Comparison of ENCODE assay signal across 1 cellular context in the genomic region with DNA sequence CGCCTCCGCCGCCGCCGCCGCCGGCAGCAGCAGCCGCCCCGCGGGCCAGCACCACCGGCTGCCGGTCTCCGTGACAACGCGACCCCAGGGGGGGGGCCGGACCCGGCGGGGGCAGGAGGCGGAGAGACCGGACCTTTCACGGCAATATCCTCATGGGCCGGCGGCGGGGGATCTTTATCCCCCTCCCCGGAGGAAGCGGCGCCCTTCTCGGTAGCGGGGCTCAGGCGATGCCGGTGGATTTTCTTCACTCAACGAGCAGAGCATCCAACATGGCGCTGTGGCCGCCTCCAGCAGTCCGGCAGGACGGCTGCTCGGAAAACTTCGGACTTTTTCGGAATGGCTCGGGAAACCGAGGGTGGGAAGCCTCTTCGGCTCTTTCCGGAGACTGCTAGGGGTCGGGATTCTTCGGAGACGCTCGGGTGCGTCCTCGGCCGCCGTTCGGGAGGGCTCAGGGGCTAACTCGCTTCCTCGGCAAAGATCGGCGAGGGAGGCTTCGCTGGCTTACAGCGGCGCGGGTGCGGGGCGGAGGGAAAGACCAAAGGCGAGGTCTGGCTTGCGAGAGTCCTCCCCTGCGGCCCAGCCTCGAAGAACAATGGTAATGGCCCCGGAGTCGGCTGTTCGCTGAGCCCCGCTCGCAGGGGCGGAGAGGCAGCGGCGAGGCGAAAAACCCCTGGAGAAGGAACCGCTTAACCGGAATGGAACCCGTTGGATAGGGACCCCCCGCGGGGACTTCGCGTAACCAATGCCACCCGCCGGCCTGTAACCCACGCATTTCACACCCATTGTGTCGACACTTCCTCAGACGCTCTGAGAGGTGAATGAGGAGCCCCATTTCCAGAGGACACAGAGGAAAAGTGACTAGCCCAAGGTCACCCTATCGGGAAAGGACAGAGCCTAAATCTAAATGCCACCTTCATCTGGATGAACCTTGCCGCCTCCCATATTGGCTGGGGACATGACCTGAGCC.
TF ChIP-seq lines count a peak whose summit lies in the region.

A gene with protein sequence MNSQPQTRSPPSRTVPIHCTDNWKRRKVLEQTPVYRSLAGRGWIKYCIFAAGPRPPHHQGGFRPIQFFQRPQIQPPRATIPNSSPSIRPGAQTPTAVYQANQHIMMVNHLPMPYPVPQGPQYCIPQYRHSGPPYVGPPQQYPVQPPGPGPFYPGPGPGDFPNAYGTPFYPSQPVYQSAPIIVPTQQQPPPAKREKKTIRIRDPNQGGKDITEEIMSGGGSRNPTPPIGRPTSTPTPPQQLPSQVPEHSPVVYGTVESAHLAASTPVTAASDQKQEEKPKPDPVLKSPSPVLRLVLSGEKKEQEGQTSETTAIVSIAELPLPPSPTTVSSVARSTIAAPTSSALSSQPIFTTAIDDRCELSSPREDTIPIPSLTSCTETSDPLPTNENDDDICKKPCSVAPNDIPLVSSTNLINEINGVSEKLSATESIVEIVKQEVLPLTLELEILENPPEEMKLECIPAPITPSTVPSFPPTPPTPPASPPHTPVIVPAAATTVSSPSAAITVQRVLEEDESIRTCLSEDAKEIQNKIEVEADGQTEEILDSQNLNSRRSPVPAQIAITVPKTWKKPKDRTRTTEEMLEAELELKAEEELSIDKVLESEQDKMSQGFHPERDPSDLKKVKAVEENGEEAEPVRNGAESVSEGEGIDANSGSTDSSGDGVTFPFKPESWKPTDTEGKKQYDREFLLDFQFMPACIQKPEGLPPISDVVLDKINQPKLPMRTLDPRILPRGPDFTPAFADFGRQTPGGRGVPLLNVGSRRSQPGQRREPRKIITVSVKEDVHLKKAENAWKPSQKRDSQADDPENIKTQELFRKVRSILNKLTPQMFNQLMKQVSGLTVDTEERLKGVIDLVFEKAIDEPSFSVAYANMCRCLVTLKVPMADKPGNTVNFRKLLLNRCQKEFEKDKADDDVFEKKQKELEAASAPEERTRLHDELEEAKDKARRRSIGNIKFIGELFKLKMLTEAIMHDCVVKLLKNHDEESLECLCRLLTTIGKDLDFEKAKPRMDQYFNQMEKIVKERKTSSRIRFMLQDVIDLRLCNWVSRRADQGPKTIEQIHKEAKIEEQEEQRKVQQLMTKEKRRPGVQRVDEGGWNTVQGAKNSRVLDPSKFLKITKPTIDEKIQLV (N-terminal part only) (minus strand): TSS at position 309 of the 967 bp plus-strand sequence. CDS start 174,155 bp downstream, outside the sequence.

TF ChIP-seq in HEK293, 187 proteins besides CTCF, POLR2A, EP300 and RAD21 (continued from another document):
- no peak for TF ChIP-seq ZNF585B (tag by site-specific recombination; IDR thresholded peaks at IDR 0.05)
- peak; percentile 21; the same call in 1 of the 2 replicates for TF ChIP-seq ZNF394 (tag by site-specific recombination; IDR thresholded peaks at IDR 0.05; ENCODE audit: borderline replicate concordance)
- TF ChIP-seq ZNF473 (tag by site-specific recombination; IDR thresholded peaks at IDR 0.05) = no peak
- no peak for TF ChIP-seq ZSCAN23 (tag by site-specific recombination; IDR thresholded peaks at IDR 0.05)
- peak; percentile 55; the same call in 1 of the 2 replicates for TF ChIP-seq ZNF501 (tag by site-specific recombination; IDR thresholded peaks at IDR 0.05)
- peak; percentile 61 for TF ChIP-seq ZNF423 (tag by site-specific recombination; IDR thresholded peaks at IDR 0.05)
- peak; percentile 24; the same call in 1 of the 2 replicates for TF ChIP-seq WT1 (tag by site-specific recombination; IDR thresholded peaks at IDR 0.05)
- peak; percentile 95 for TF ChIP-seq GLIS2 (tag by site-specific recombination; IDR thresholded peaks at IDR 0.05)
- 0 out of 2 replicates have a peak, but pooled peaks have one; percentile 24 for TF ChIP-seq YY2 (tag by site-specific recombination; IDR thresholded peaks at IDR 0.05)
- 0 out of 2 replicates have a peak, but pooled peaks have one; percentile 22 for TF ChIP-seq OVOL3 (tag by site-specific recombination; IDR thresholded peaks at IDR 0.05)
- TF ChIP-seq ZNF843 (tag by site-specific recombination; IDR thresholded peaks at IDR 0.05) = 0 out of 2 replicates have a peak, but pooled peaks have one; percentile 33
- TF ChIP-seq ZNF174 (tag by site-specific recombination; IDR thresholded peaks at IDR 0.05) = no peak
- TF ChIP-seq ZNF658 (tag by site-specific recombination; IDR thresholded peaks at IDR 0.05) = no peak
- TF ChIP-seq, protein P1, sequence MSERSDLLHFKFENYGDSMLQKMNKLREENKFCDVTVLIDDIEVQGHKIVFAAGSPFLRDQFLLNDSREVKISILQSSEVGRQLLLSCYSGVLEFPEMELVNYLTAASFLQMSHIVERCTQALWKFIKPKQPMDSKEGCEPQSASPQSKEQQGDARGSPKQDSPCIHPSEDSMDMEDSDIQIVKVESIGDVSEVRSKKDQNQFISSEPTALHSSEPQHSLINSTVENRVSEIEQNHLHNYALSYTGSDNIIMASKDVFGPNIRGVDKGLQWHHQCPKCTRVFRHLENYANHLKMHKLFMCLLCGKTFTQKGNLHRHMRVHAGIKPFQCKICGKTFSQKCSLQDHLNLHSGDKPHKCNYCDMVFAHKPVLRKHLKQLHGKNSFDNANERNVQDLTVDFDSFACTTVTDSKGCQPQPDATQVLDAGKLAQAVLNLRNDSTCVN (tag by site-specific recombination; optimal IDR thresholded peaks at IDR 0.05) = peak; percentile 40
- TF ChIP-seq GFI1B (tag by site-specific recombination; IDR thresholded peaks at IDR 0.05) = no peak
- TF ChIP-seq, protein P2, sequence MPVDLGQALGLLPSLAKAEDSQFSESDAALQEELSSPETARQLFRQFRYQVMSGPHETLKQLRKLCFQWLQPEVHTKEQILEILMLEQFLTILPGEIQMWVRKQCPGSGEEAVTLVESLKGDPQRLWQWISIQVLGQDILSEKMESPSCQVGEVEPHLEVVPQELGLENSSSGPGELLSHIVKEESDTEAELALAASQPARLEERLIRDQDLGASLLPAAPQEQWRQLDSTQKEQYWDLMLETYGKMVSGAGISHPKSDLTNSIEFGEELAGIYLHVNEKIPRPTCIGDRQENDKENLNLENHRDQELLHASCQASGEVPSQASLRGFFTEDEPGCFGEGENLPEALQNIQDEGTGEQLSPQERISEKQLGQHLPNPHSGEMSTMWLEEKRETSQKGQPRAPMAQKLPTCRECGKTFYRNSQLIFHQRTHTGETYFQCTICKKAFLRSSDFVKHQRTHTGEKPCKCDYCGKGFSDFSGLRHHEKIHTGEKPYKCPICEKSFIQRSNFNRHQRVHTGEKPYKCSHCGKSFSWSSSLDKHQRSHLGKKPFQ (tag by site-specific recombination; IDR thresholded peaks at IDR 0.05) = peak; percentile 53
- peak; percentile 78 for TF ChIP-seq ZNF660 (tag by site-specific recombination; IDR thresholded peaks at IDR 0.05)
- TF ChIP-seq ZNF560 (tag by site-specific recombination; IDR thresholded peaks at IDR 0.05; ENCODE audit: borderline replicate concordance) = no peak
- peak; percentile 87 for TF ChIP-seq ZNF335 (tag by site-specific recombination; conservative IDR thresholded peaks at IDR 0.05)
- TF ChIP-seq KLF8 (tag by site-specific recombination; IDR thresholded peaks at IDR 0.05) = peak; percentile 62; the same call in 1 of the 2 replicates
- TF ChIP-seq, protein P3, sequence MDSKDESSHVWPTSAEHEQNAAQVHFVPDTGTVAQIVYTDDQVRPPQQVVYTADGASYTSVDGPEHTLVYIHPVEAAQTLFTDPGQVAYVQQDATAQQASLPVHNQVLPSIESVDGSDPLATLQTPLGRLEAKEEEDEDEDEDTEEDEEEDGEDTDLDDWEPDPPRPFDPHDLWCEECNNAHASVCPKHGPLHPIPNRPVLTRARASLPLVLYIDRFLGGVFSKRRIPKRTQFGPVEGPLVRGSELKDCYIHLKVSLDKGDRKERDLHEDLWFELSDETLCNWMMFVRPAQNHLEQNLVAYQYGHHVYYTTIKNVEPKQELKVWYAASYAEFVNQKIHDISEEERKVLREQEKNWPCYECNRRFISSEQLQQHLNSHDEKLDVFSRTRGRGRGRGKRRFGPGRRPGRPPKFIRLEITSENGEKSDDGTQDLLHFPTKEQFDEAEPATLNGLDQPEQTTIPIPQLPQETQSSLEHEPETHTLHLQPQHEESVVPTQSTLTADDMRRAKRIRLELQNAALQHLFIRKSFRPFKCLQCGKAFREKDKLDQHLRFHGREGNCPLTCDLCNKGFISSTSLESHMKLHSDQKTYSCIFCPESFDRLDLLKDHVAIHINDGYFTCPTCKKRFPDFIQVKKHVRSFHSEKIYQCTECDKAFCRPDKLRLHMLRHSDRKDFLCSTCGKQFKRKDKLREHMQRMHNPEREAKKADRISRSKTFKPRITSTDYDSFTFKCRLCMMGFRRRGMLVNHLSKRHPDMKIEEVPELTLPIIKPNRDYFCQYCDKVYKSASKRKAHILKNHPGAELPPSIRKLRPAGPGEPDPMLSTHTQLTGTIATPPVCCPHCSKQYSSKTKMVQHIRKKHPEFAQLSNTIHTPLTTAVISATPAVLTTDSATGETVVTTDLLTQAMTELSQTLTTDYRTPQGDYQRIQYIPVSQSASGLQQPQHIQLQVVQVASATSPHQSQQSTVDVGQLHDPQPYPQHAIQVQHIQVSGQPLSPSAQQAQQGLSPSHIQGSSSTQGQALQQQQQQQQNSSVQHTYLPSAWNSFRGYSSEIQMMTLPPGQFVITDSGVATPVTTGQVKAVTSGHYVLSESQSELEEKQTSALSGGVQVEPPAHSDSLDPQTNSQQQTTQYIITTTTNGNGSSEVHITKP (tag by site-specific recombination; IDR thresholded peaks at IDR 0.05) = peak; percentile 96
- TF ChIP-seq, protein P4, sequence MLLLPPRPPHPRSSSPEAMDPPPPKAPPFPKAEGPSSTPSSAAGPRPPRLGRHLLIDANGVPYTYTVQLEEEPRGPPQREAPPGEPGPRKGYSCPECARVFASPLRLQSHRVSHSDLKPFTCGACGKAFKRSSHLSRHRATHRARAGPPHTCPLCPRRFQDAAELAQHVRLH (tag by site-specific recombination; IDR thresholded peaks at IDR 0.05) = peak; percentile 85
- TF ChIP-seq, protein P5, sequence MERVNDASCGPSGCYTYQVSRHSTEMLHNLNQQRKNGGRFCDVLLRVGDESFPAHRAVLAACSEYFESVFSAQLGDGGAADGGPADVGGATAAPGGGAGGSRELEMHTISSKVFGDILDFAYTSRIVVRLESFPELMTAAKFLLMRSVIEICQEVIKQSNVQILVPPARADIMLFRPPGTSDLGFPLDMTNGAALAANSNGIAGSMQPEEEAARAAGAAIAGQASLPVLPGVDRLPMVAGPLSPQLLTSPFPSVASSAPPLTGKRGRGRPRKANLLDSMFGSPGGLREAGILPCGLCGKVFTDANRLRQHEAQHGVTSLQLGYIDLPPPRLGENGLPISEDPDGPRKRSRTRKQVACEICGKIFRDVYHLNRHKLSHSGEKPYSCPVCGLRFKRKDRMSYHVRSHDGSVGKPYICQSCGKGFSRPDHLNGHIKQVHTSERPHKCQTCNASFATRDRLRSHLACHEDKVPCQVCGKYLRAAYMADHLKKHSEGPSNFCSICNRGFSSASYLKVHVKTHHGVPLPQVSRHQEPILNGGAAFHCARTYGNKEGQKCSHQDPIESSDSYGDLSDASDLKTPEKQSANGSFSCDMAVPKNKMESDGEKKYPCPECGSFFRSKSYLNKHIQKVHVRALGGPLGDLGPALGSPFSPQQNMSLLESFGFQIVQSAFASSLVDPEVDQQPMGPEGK (tag by site-specific recombination; IDR thresholded peaks at IDR 0.05) = peak; percentile 95
- peak; percentile 89 for TF ChIP-seq ZSCAN30 (tag by site-specific recombination; IDR thresholded peaks at IDR 0.05)
- peak; percentile 10; the same call in 1 of the 2 replicates for TF ChIP-seq ZBTB8A (tag by site-specific recombination; IDR thresholded peaks at IDR 0.05)
- TF ChIP-seq IKZF3 (tag by site-specific recombination; IDR thresholded peaks at IDR 0.05) = peak; percentile 39; the same call in 1 of the 2 replicates
- TF ChIP-seq ZNF24 (tag by site-specific recombination; IDR thresholded peaks at IDR 0.05) = peak; percentile 71; the same call in 1 of the 2 replicates
- TF ChIP-seq, protein P6, sequence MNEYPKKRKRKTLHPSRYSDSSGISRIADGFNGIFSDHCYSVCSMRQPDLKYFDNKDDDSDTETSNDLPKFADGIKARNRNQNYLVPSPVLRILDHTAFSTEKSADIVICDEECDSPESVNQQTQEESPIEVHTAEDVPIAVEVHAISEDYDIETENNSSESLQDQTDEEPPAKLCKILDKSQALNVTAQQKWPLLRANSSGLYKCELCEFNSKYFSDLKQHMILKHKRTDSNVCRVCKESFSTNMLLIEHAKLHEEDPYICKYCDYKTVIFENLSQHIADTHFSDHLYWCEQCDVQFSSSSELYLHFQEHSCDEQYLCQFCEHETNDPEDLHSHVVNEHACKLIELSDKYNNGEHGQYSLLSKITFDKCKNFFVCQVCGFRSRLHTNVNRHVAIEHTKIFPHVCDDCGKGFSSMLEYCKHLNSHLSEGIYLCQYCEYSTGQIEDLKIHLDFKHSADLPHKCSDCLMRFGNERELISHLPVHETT (tag by site-specific recombination; IDR thresholded peaks at IDR 0.05) = peak; percentile 70
- TF ChIP-seq, protein P7, sequence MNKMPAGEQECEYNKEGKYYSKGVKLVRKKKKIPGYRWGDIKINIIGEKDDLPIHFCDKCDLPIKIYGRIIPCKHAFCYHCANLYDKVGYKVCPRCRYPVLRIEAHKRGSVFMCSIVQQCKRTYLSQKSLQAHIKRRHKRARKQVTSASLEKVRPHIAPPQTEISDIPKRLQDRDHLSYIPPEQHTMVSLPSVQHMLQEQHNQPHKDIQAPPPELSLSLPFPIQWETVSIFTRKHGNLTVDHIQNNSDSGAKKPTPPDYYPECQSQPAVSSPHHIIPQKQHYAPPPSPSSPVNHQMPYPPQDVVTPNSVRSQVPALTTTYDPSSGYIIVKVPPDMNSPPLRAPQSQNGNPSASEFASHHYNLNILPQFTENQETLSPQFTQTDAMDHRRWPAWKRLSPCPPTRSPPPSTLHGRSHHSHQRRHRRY (tag by site-specific recombination; IDR thresholded peaks at IDR 0.05) = no peak
